ENCODE assay signal across 12 cellular contexts in genomic region chr6:15132854-15133670, GRCh38.
A peak's percentile ranks its signal among the peaks of the same experiment; 100 is the strongest.
DNase-seq lines count a peak whose midpoint lies in the region; ATAC-seq, FAIRE-seq and TF ChIP-seq lines count a peak whose summit lies in the region.
"Had no signal": no experiment of that assay in that cellular context is flagged by ENCODE, and none has a peak within 500 bp of the region (broad histone marks: within the 10 kb centered on the region; RNA-seq: fewer than 3 reads in every experiment).

No MANE protein-coding gene starts in this region.

- peak; percentile 58 for DNase-seq in DMS 273 (lab: John Stamatoyannopoulos, UW; ENCODE audit: unreplicated experiment)
- DNase-seq in M059J (ENCODE audit: low read depth), result peak; percentile 99
- DNase-seq in astrocyte (ENCODE audit: low read depth), result peak; percentile 89
- no peak for DNase-seq in mucosa of descending colon
- no peak for DNase-seq in activated T-helper 2 cell treated with anti-CD3 and anti-CD28 coated beads, Interferon-gamma antibody, Interleukin-2, Interleukin-4, amounts not matched to agents 10 μg/mL and 5 μg/mL and 100 μg/mL, durations not matched to agents 14 hours and 24 hours and 36 hours (ENCODE audit: low spot score)
- no peak for DNase-seq in head of caudate nucleus
- DNase-seq in nephron progenitor cell, result no peak
- DNase-seq: activated naive CD4-positive, alpha-beta T cell treated with Interleukin-2 at 50 U/mL for 16 hours; heart right ventricle; psoas muscle; T-cell had no signal

- H3K4me1 ChIP-seq in astrocyte (ENCODE audit: insufficient read depth, low read length) (peaks cover 21% of the 10 kb centered on the region), mucosa of descending colon (ENCODE audit: low read depth) (no peaks in the 10 kb centered on the region)
- H3K4me1 ChIP-seq: psoas muscle had no signal

- H3K27me3 Mint-ChIP-seq in astrocyte (ENCODE audit: low read depth, unreplicated experiment), result no peaks in the 10 kb centered on the region
- H3K27me3 Mint-ChIP-seq in activated T-helper 2 cell treated with anti-CD3 and anti-CD28 coated beads, Interferon-gamma antibody, Interleukin-2, Interleukin-4, amounts not matched to agents 10 μg/mL and 5 μg/mL and 100 μg/mL, durations not matched to agents 14 hours and 24 hours and 36 hours (ENCODE audit: low read depth), result no peaks in the 10 kb centered on the region
- peaks cover 3% of the 10 kb centered on the region for H3K27me3 Mint-ChIP-seq in nephron progenitor cell (ENCODE audit: low read depth, poor library complexity)
- H3K27me3 Mint-ChIP-seq: T-cell had no signal

- peak; percentile 68 for ATAC-seq in mucosa of descending colon
- ATAC-seq in HG03045 (IDR thresholded peaks at IDR 0.05; ENCODE audit: unreplicated experiment), result no peak
- ATAC-seq: psoas muscle, T-cell had no signal

- no peaks in the 10 kb centered on the region for H4K20me1 ChIP-seq in astrocyte (ENCODE audit: insufficient read depth, low read length)

- peak overlapping the region; percentile 13 for H3K9ac ChIP-seq in astrocyte (ENCODE audit: low read length)

- intact Hi-C loops in mucosa of descending colon (cut with DNase I, micrococcal nuclease), result no loop called here
- intact Hi-C loops in activated T-helper 2 cell treated with anti-CD3 and anti-CD28 coated beads, Interferon-gamma antibody, Interleukin-2, Interleukin-4, amounts not matched to agents 10 μg/mL and 5 μg/mL and 100 μg/mL, durations not matched to agents 14 hours and 24 hours and 36 hours (cut with micrococcal nuclease), result loop anchor here (5.0 kb wide), 2 partner anchors 256 to 386 kb away; no protein-coding TSS in a partner anchor
- intact Hi-C loops in head of caudate nucleus (cut with DNase I), result no loop called here

- H3K4me3 ChIP-seq in astrocyte (ENCODE audit: insufficient read depth, low read depth, low read length) (peak overlapping the region; percentile 19), mucosa of descending colon (no peak overlapping the region)
- H3K4me3 ChIP-seq: heart right ventricle, psoas muscle had no signal

- H3K27ac Mint-ChIP-seq in astrocyte (ENCODE audit: unreplicated experiment) (peak overlapping the region; percentile 21), nephron progenitor cell (no peak overlapping the region)
- no peak overlapping the region for H3K27ac Mint-ChIP-seq in activated T-helper 2 cell treated with anti-CD3 and anti-CD28 coated beads, Interferon-gamma antibody, Interleukin-2, Interleukin-4, amounts not matched to agents 10 μg/mL and 5 μg/mL and 100 μg/mL, durations not matched to agents 14 hours and 24 hours and 36 hours
- H3K27ac Mint-ChIP-seq: T-cell had no signal

- H3K4me2 ChIP-seq in astrocyte (ENCODE audit: low read length), result peak overlapping the region; percentile 63

- no peaks in the 10 kb centered on the region for H3K79me2 ChIP-seq in astrocyte (ENCODE audit: insufficient read depth, low read length)

- H3K4me1 Mint-ChIP-seq in astrocyte (ENCODE audit: low read depth, unreplicated experiment) (peaks cover 20% of the 10 kb centered on the region), nephron progenitor cell (peaks cover 36% of the 10 kb centered on the region)
- peaks cover 33% of the 10 kb centered on the region for H3K4me1 Mint-ChIP-seq in activated T-helper 2 cell treated with anti-CD3 and anti-CD28 coated beads, Interferon-gamma antibody, Interleukin-2, Interleukin-4, amounts not matched to agents 10 μg/mL and 5 μg/mL and 100 μg/mL, durations not matched to agents 14 hours and 24 hours and 36 hours (ENCODE audit: low read depth)

- no peaks in the 10 kb centered on the region for H3K27me3 ChIP-seq in astrocyte (ENCODE audit: insufficient read depth, low read length)
- H3K27me3 ChIP-seq: heart right ventricle had no signal

- H3K9me3 Mint-ChIP-seq in astrocyte (ENCODE audit: unreplicated experiment) (no peaks in the 10 kb centered on the region), nephron progenitor cell (no peaks in the 10 kb centered on the region)
- H3K9me3 Mint-ChIP-seq in activated T-helper 2 cell treated with anti-CD3 and anti-CD28 coated beads, Interferon-gamma antibody, Interleukin-2, Interleukin-4, amounts not matched to agents 10 μg/mL and 5 μg/mL and 100 μg/mL, durations not matched to agents 14 hours and 24 hours and 36 hours, result no peaks in the 10 kb centered on the region
- H3K9me3 Mint-ChIP-seq: T-cell had no signal

- H3K4me3 Mint-ChIP-seq in astrocyte (ENCODE audit: unreplicated experiment) (no peak overlapping the region), nephron progenitor cell (no peak overlapping the region)
- no peak overlapping the region for H3K4me3 Mint-ChIP-seq in activated T-helper 2 cell treated with anti-CD3 and anti-CD28 coated beads, Interferon-gamma antibody, Interleukin-2, Interleukin-4, amounts not matched to agents 10 μg/mL and 5 μg/mL and 100 μg/mL, durations not matched to agents 14 hours and 24 hours and 36 hours (ENCODE audit: low read depth)
- H3K4me3 Mint-ChIP-seq: T-cell had no signal

- peak overlapping the region; percentile 21 for H2AFZ ChIP-seq in astrocyte (ENCODE audit: low read depth, low read length)

- H3K36me3 ChIP-seq in astrocyte (ENCODE audit: insufficient read depth, low read length), result no peaks in the 10 kb centered on the region
- no peaks in the 10 kb centered on the region for H3K36me3 ChIP-seq in mucosa of descending colon (ENCODE audit: low read depth)
- H3K36me3 ChIP-seq: heart right ventricle had no signal

- H3K27ac ChIP-seq in astrocyte (ENCODE audit: low read depth, low read length), result peak overlapping the region; percentile 74
- H3K27ac ChIP-seq: psoas muscle had no signal

- no peak for TF ChIP-seq CTCF in astrocyte (IDR thresholded peaks at IDR 0.05; ENCODE audit: insufficient read depth, low read depth, low read length)
- TF ChIP-seq CTCF in mucosa of descending colon (IDR thresholded peaks at IDR 0.05), result no peak
- TF ChIP-seq CTCF in nephron progenitor cell (IDR thresholded peaks at IDR 0.05), result no peak

- peak; percentile 54 for FAIRE-seq in astrocyte (lab: Jason Lieb, UNC)

- H3K9me3 ChIP-seq in astrocyte (ENCODE audit: insufficient read depth, low read depth, low read length) (no peaks in the 10 kb centered on the region), mucosa of descending colon (no peaks in the 10 kb centered on the region)
- H3K9me3 ChIP-seq: heart right ventricle, psoas muscle had no signal

- H3K36me3 Mint-ChIP-seq in astrocyte (ENCODE audit: low read depth, unreplicated experiment) (no peaks in the 10 kb centered on the region), nephron progenitor cell (ENCODE audit: low read depth) (no peaks in the 10 kb centered on the region)
- no peaks in the 10 kb centered on the region for H3K36me3 Mint-ChIP-seq in activated T-helper 2 cell treated with anti-CD3 and anti-CD28 coated beads, Interferon-gamma antibody, Interleukin-2, Interleukin-4, amounts not matched to agents 10 μg/mL and 5 μg/mL and 100 μg/mL, durations not matched to agents 14 hours and 24 hours and 36 hours (ENCODE audit: low read depth)
- H3K36me3 Mint-ChIP-seq: T-cell had no signal

Comparison
In these comparisons a context has a peak if more than half of its experiments do, and no peak if none do; other contexts are left out.
1. DNase-seq: peak in DMS 273 (single experiment), M059J (single experiment) and astrocyte (single experiment); none in mucosa of descending colon (0 of 3), activated T-helper 2 cell treated with anti-CD3 and anti-CD28 coated beads, Interferon-gamma antibody, Interleukin-2, Interleukin-4, amounts not matched to agents 10 μg/mL and 5 μg/mL and 100 μg/mL, durations not matched to agents 14 hours and 24 hours and 36 hours (single experiment), head of caudate nucleus (0 of 42) and nephron progenitor cell (single experiment).